ENCODE assay signal across 34 cellular contexts in the genomic region with DNA sequence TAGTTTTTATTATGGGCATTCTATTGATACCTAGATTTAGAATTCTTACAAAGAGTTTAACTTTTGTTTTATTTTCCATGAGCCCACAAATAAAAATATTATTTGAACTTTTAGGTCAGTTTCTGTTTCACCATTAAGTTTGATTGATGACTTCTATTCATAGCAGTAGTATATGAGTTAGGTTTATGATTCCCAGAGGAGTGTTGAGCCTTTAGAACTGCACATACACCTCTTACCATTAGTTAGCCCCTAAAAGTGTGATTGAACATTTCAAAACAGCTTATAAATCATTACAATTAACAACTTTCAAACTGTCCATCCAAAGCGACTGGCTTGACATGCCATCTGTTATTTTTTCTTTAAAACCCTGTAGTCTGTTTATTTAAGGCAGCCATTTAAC. TPM values are rescaled to one million over a fixed set of nuclear protein-coding genes. Genes with fewer than 3 reads are reported as not detected.
"Had no signal": no experiment of that assay in that cellular context is flagged by ENCODE, and none has a peak within 500 bp of the region (broad histone marks: within the 10 kb centered on the region; RNA-seq: fewer than 3 reads in every experiment).

No MANE protein-coding gene starts in this region.

- H3K9me3 Mint-ChIP-seq: activated CD4-positive, alpha-beta memory T cell treated with anti-CD3 and anti-CD28 coated beads for 36 hours; activated CD4-positive, alpha-beta T cell treated with anti-CD3 and anti-CD28 coated beads, Interleukin-2, amount 10 ng/mL, durations not matched to agents 24 days and 14 days; activated naive CD4-positive, alpha-beta T cell treated with anti-CD3 and anti-CD28 coated beads for 36 hours; activated naive CD4-positive, alpha-beta T cell treated with anti-CD3 and anti-CD28 coated beads, Interleukin-2, amount 50 U/mL, for 24 hours; activated naive CD8-positive, alpha-beta T cell treated with anti-CD3 and anti-CD28 coated beads for 36 hours; activated naive CD8-positive, alpha-beta T cell treated with anti-CD3 and anti-CD28 coated beads, Interleukin-2, amount 50 U/mL, for 24 hours; activated T-helper 1 cell treated with anti-CD3 and anti-CD28 coated beads, Interleukin-12 subunit alpha, Interleukin-12 subunit beta, Interleukin-2, Interleukin-4 antibody, amounts not matched to agents 30 ng/mL and 10 ng/mL and 1 ng/mL, durations not matched to agents 14 hours and 24 hours and 36 hours; activated T-helper 2 cell treated with anti-CD3 and anti-CD28 coated beads, Interferon-gamma antibody, Interleukin-2, Interleukin-4, amounts not matched to agents 10 μg/mL and 5 μg/mL and 100 μg/mL, durations not matched to agents 14 hours and 24 hours and 36 hours had no signal

- ATAC-seq: activated CD4-positive, alpha-beta T cell treated with anti-CD3 and anti-CD28 coated beads for 36 hours; activated CD8-positive, alpha-beta memory T cell treated with anti-CD3 and anti-CD28 coated beads, Interleukin-2, amount 10 ng/mL, durations not matched to agents 7 days and 5 days; activated CD8-positive, alpha-beta T cell treated with anti-CD3 and anti-CD28 coated beads, Interleukin-2, amount 10 ng/mL, durations not matched to agents 7 days and 5 days; activated naive CD8-positive, alpha-beta T cell treated with anti-CD3 and anti-CD28 coated beads, Interleukin-2, amount 50 U/mL, for 24 hours; body of pancreas; effector memory CD8-positive, alpha-beta T cell; gastroesophageal sphincter; heart right ventricle had no signal

- H3K36me3 ChIP-seq: adrenal gland, esophagus squamous epithelium, gastroesophageal sphincter, heart right ventricle had no signal

- FAIRE-seq: colon had no signal

- H3K27me3 ChIP-seq: adrenal gland, body of pancreas, esophagus squamous epithelium, heart right ventricle, hepatocyte had no signal

- H3K4me3 ChIP-seq: adrenal gland, body of pancreas, esophagus squamous epithelium, gastroesophageal sphincter, heart right ventricle, hepatocyte had no signal

- H3K4me1 ChIP-seq: adrenal gland, body of pancreas, esophagus squamous epithelium, gastroesophageal sphincter, heart right ventricle had no signal

- H3K27me3 Mint-ChIP-seq: activated CD4-positive, alpha-beta memory T cell treated with anti-CD3 and anti-CD28 coated beads for 36 hours; activated CD4-positive, alpha-beta T cell treated with anti-CD3 and anti-CD28 coated beads for 36 hours; activated CD4-positive, alpha-beta T cell treated with anti-CD3 and anti-CD28 coated beads, Interleukin-2, amount 10 ng/mL, durations not matched to agents 24 days and 14 days; activated CD8-positive, alpha-beta memory T cell treated with anti-CD3 and anti-CD28 coated beads, Interleukin-2, amount 10 ng/mL, durations not matched to agents 7 days and 5 days; activated naive CD4-positive, alpha-beta T cell treated with anti-CD3 and anti-CD28 coated beads, Interleukin-2, amount 50 U/mL, for 24 hours; activated naive CD8-positive, alpha-beta T cell treated with anti-CD3 and anti-CD28 coated beads for 36 hours; activated naive CD8-positive, alpha-beta T cell treated with anti-CD3 and anti-CD28 coated beads, Interleukin-2, amount 50 U/mL, for 24 hours; effector memory CD8-positive, alpha-beta T cell had no signal

- H3K4me2 ChIP-seq: hepatocyte had no signal

- H3K79me2 ChIP-seq: hepatocyte had no signal

- H3K4me3 Mint-ChIP-seq: activated CD4-positive, alpha-beta memory T cell treated with anti-CD3 and anti-CD28 coated beads for 36 hours; activated CD4-positive, alpha-beta T cell treated with anti-CD3 and anti-CD28 coated beads for 36 hours; activated CD4-positive, alpha-beta T cell treated with anti-CD3 and anti-CD28 coated beads, Interleukin-2, amount 10 ng/mL, durations not matched to agents 24 days and 14 days; activated CD8-positive, alpha-beta memory T cell treated with anti-CD3 and anti-CD28 coated beads, Interleukin-2, amount 10 ng/mL, durations not matched to agents 7 days and 5 days; activated CD8-positive, alpha-beta T cell treated with anti-CD3 and anti-CD28 coated beads, Interleukin-2, amount 10 ng/mL, durations not matched to agents 7 days and 5 days; activated naive CD4-positive, alpha-beta T cell treated with anti-CD3 and anti-CD28 coated beads for 36 hours; activated naive CD4-positive, alpha-beta T cell treated with anti-CD3 and anti-CD28 coated beads, Interleukin-2, amount 50 U/mL, for 24 hours; activated naive CD8-positive, alpha-beta T cell treated with anti-CD3 and anti-CD28 coated beads for 36 hours; activated naive CD8-positive, alpha-beta T cell treated with anti-CD3 and anti-CD28 coated beads, Interleukin-2, amount 50 U/mL, for 24 hours; activated T-helper 1 cell treated with anti-CD3 and anti-CD28 coated beads, Interleukin-12 subunit alpha, Interleukin-12 subunit beta, Interleukin-2, Interleukin-4 antibody, amounts not matched to agents 30 ng/mL and 10 ng/mL and 1 ng/mL, durations not matched to agents 14 hours and 24 hours and 36 hours; effector memory CD8-positive, alpha-beta T cell had no signal

- DNase-seq: activated CD4-positive, alpha-beta memory T cell treated with anti-CD3 and anti-CD28 coated beads for 36 hours; activated CD4-positive, alpha-beta T cell treated with anti-CD3 and anti-CD28 coated beads for 36 hours; activated CD4-positive, alpha-beta T cell treated with anti-CD3 and anti-CD28 coated beads, Interleukin-2, amount 10 ng/mL, durations not matched to agents 24 days and 14 days; activated CD4-positive, CD25-positive, alpha-beta regulatory T cell; activated CD4-positive, CD25-positive, alpha-beta regulatory T cell treated with anti-CD3 and anti-CD28 coated beads, Interleukin-2, amount 50 U/mL, for 72 hours; activated CD8-positive, alpha-beta memory T cell treated with anti-CD3 and anti-CD28 coated beads, Interleukin-2, amount 10 ng/mL, durations not matched to agents 7 days and 5 days; activated CD8-positive, alpha-beta memory T cell treated with anti-CD3 and anti-CD28 coated beads, Interleukin-2, amount 50 U/mL, for 4 hours; activated CD8-positive, alpha-beta T cell treated with anti-CD3 and anti-CD28 coated beads, Interleukin-2, amount 10 ng/mL, durations not matched to agents 7 days and 5 days; activated effector memory CD4-positive, alpha-beta T cell treated with anti-CD3 and anti-CD28 coated beads, Interleukin-2, amount 50 U/mL, for 16 hours; activated naive CD4-positive, alpha-beta T cell treated with anti-CD3 and anti-CD28 coated beads for 36 hours; activated naive CD8-positive, alpha-beta T cell treated with anti-CD3 and anti-CD28 coated beads for 36 hours; activated naive CD8-positive, alpha-beta T cell treated with anti-CD3 and anti-CD28 coated beads, Interleukin-2, amount 50 U/mL, for 24 hours; activated T-cell treated with anti-CD3 and anti-CD28 coated beads, Interleukin-2, amount 50 U/mL, for 1 hour; activated T-cell treated with anti-CD3 and anti-CD28 coated beads, Interleukin-2, amount 50 U/mL, for 48 hours; adrenal gland; amygdala; aorta; body of pancreas; caudate nucleus; cortex of kidney; dermis blood vessel endothelial cell; effector CD4-positive, alpha-beta T cell; effector memory CD8-positive, alpha-beta T cell; esophagus squamous epithelium; foreskin melanocyte; heart right ventricle had no signal

- H3K27ac Mint-ChIP-seq: activated CD4-positive, alpha-beta memory T cell treated with anti-CD3 and anti-CD28 coated beads for 36 hours; activated CD4-positive, alpha-beta T cell treated with anti-CD3 and anti-CD28 coated beads for 36 hours; activated CD4-positive, alpha-beta T cell treated with anti-CD3 and anti-CD28 coated beads, Interleukin-2, amount 10 ng/mL, durations not matched to agents 24 days and 14 days; activated CD8-positive, alpha-beta memory T cell treated with anti-CD3 and anti-CD28 coated beads, Interleukin-2, amount 10 ng/mL, durations not matched to agents 7 days and 5 days; activated CD8-positive, alpha-beta T cell treated with anti-CD3 and anti-CD28 coated beads, Interleukin-2, amount 10 ng/mL, durations not matched to agents 7 days and 5 days; activated naive CD4-positive, alpha-beta T cell treated with anti-CD3 and anti-CD28 coated beads for 36 hours; activated naive CD4-positive, alpha-beta T cell treated with anti-CD3 and anti-CD28 coated beads, Interleukin-2, amount 50 U/mL, for 24 hours; activated naive CD8-positive, alpha-beta T cell treated with anti-CD3 and anti-CD28 coated beads for 36 hours; activated naive CD8-positive, alpha-beta T cell treated with anti-CD3 and anti-CD28 coated beads, Interleukin-2, amount 50 U/mL, for 24 hours; activated T-helper 1 cell treated with anti-CD3 and anti-CD28 coated beads, Interleukin-12 subunit alpha, Interleukin-12 subunit beta, Interleukin-2, Interleukin-4 antibody, amounts not matched to agents 30 ng/mL and 10 ng/mL and 1 ng/mL, durations not matched to agents 14 hours and 24 hours and 36 hours; activated T-helper 2 cell treated with anti-CD3 and anti-CD28 coated beads, Interferon-gamma antibody, Interleukin-2, Interleukin-4, amounts not matched to agents 10 μg/mL and 5 μg/mL and 100 μg/mL, durations not matched to agents 14 hours and 24 hours and 36 hours; effector memory CD8-positive, alpha-beta T cell had no signal

- H2AFZ ChIP-seq: hepatocyte had no signal

- H3K36me3 Mint-ChIP-seq: activated CD4-positive, alpha-beta memory T cell treated with anti-CD3 and anti-CD28 coated beads for 36 hours; activated CD8-positive, alpha-beta memory T cell treated with anti-CD3 and anti-CD28 coated beads, Interleukin-2, amount 10 ng/mL, durations not matched to agents 7 days and 5 days; activated naive CD4-positive, alpha-beta T cell treated with anti-CD3 and anti-CD28 coated beads, Interleukin-2, amount 50 U/mL, for 24 hours; activated naive CD8-positive, alpha-beta T cell treated with anti-CD3 and anti-CD28 coated beads for 36 hours had no signal

- H3K9me3 ChIP-seq: body of pancreas, esophagus squamous epithelium, gastroesophageal sphincter, heart right ventricle had no signal

- H3K4me1 Mint-ChIP-seq: activated CD4-positive, alpha-beta T cell treated with anti-CD3 and anti-CD28 coated beads for 36 hours; activated CD4-positive, alpha-beta T cell treated with anti-CD3 and anti-CD28 coated beads, Interleukin-2, amount 10 ng/mL, durations not matched to agents 24 days and 14 days; activated CD8-positive, alpha-beta memory T cell treated with anti-CD3 and anti-CD28 coated beads, Interleukin-2, amount 10 ng/mL, durations not matched to agents 7 days and 5 days; activated naive CD4-positive, alpha-beta T cell treated with anti-CD3 and anti-CD28 coated beads, Interleukin-2, amount 50 U/mL, for 24 hours; activated naive CD8-positive, alpha-beta T cell treated with anti-CD3 and anti-CD28 coated beads for 36 hours; activated naive CD8-positive, alpha-beta T cell treated with anti-CD3 and anti-CD28 coated beads, Interleukin-2, amount 50 U/mL, for 24 hours had no signal

- H3K27ac ChIP-seq: adrenal gland, body of pancreas, epithelial cell of prostate, esophagus squamous epithelium, gastroesophageal sphincter, heart right ventricle, hepatocyte had no signal

RNA-seq across cellular contexts. Expression of a gene that starts 19.0 kb away (rescaled TPM):
- total RNA-seq: activated CD4-positive, alpha-beta memory T cell treated with anti-CD3 and anti-CD28 coated beads for 36 hours; activated CD4-positive, alpha-beta T cell treated with anti-CD3 and anti-CD28 coated beads for 36 hours; activated CD4-positive, alpha-beta T cell treated with anti-CD3 and anti-CD28 coated beads, Interleukin-2, amount 10 ng/mL, durations not matched to agents 24 days and 14 days; activated CD8-positive, alpha-beta memory T cell treated with anti-CD3 and anti-CD28 coated beads for 36 hours; activated CD8-positive, alpha-beta memory T cell treated with anti-CD3 and anti-CD28 coated beads, Interleukin-2, amount 10 ng/mL, durations not matched to agents 7 days and 5 days; activated CD8-positive, alpha-beta T cell treated with anti-CD3 and anti-CD28 coated beads, Interleukin-2, amount 10 ng/mL, durations not matched to agents 7 days and 5 days; activated naive CD4-positive, alpha-beta T cell treated with anti-CD3 and anti-CD28 coated beads for 36 hours; activated naive CD8-positive, alpha-beta T cell treated with anti-CD3 and anti-CD28 coated beads for 36 hours; activated T-helper 2 cell treated with anti-CD3 and anti-CD28 coated beads, Interferon-gamma antibody, Interleukin-2, Interleukin-4, amounts not matched to agents 10 μg/mL and 5 μg/mL and 100 μg/mL, durations not matched to agents 14 hours and 24 hours and 36 hours had no signal
